2 cellular contexts compared by ENCODE assay signal in genomic region chr12:55682087-55682796, GRCh38.
TF ChIP-seq lines count a peak whose summit lies in the region.

No MANE protein-coding gene starts in this region.

TF ChIP-seq in SK-N-SH, 30 proteins besides CTCF, POLR2A, EP300 and RAD21 (continued from another document):
- TF ChIP-seq MEF2A (IDR thresholded peaks at IDR 0.05; ENCODE audit: borderline replicate concordance, low read depth): no peak
- TF ChIP-seq RCOR1 (IDR thresholded peaks at IDR 0.05; ENCODE audit: low read length): no peak
- TF ChIP-seq RXRA (IDR thresholded peaks at IDR 0.05; ENCODE audit: borderline replicate concordance, low read depth): no peak
- no peak for TF ChIP-seq USF1 (IDR thresholded peaks at IDR 0.05; ENCODE audit: borderline replicate concordance, low read depth)
- TF ChIP-seq USF2 (IDR thresholded peaks at IDR 0.05; ENCODE audit: borderline replicate concordance, low read depth, low read length): no peak
- TF ChIP-seq ZBTB33 (IDR thresholded peaks at IDR 0.05; ENCODE audit: borderline replicate concordance, low read depth): no peak
- TF ChIP-seq SMC3 (IDR thresholded peaks at IDR 0.05; ENCODE audit: low read depth, low read length): no peak
- TF ChIP-seq NFIC (IDR thresholded peaks at IDR 0.05; ENCODE audit: borderline replicate concordance): no peak
- no peak for TF ChIP-seq PBX3 (IDR thresholded peaks at IDR 0.05)
- no peak for TF ChIP-seq RFX5 (IDR thresholded peaks at IDR 0.05; ENCODE audit: low read length)
- TF ChIP-seq MXI1 (IDR thresholded peaks at IDR 0.05; ENCODE audit: low read depth, low read length): no peak
- TF ChIP-seq TAF1 (IDR thresholded peaks at IDR 0.05; ENCODE audit: borderline replicate concordance, low read depth, low read length): no peak
- TF ChIP-seq CHD2 (IDR thresholded peaks at IDR 0.05; ENCODE audit: low read length, partially characterized antibody): no peak
- no peak for TF ChIP-seq NRF1 (IDR thresholded peaks at IDR 0.05; ENCODE audit: low read depth, low read length)
TF ChIP-seq in SK-N-SH: peak in this region for 0.

TF ChIP-seq in SK-N-SH treated with all-trans-retinoic acid at 6 μM for 48 hours, 23 proteins besides CTCF, POLR2A, EP300 and RAD21 (continued from another document):
- no peak for TF ChIP-seq RARB (CRISPR knock-in tag; IDR thresholded peaks at IDR 0.05)
- no peak for TF ChIP-seq ZNF70 (CRISPR knock-in tag; IDR thresholded peaks at IDR 0.05)
- TF ChIP-seq POU6F1 (CRISPR knock-in tag; IDR thresholded peaks at IDR 0.05; ENCODE audit: borderline replicate concordance, low read depth): no peak
